Comparison of ENCODE assay signal across 26 cellular contexts in genomic region chr11:113729456-113729855, GRCh38. TPM values are rescaled to one million over a fixed set of nuclear protein-coding genes. Genes with fewer than 3 reads are reported as not detected.
DNase-seq lines count a peak whose midpoint lies in the region; ATAC-seq and TF ChIP-seq lines count a peak whose summit lies in the region.
"Had no signal": no experiment of that assay in that cellular context is flagged by ENCODE, and none has a peak within 500 bp of the region (broad histone marks: within the 10 kb centered on the region; RNA-seq: fewer than 3 reads in every experiment).

No MANE protein-coding gene starts in this region.

- H3K79me2 ChIP-seq in PC-3 (ENCODE audit: low read length) (no peaks in the 10 kb centered on the region), osteoblast (ENCODE audit: insufficient read depth, low read length) (no peaks in the 10 kb centered on the region)

- no peak overlapping the region for H3K4me3 Mint-ChIP-seq in stimulated activated naive B cell treated with anti-CD40 and anti-IgM and Interleukin-4, amounts not matched to agents 10 μg/mL and 1 μg/mL and 100 μg/mL, for 72 hours
- H3K4me3 Mint-ChIP-seq: activated CD4-positive, alpha-beta T cell treated with anti-CD3 and anti-CD28 coated beads for 36 hours; activated naive CD8-positive, alpha-beta T cell treated with anti-CD3 and anti-CD28 coated beads for 36 hours; CD14-positive monocyte; HFFc6; neural progenitor cell had no signal

- H3K27ac ChIP-seq in PC-3 (ENCODE audit: low read length) (no peak overlapping the region), osteoblast (ENCODE audit: low read depth, low read length) (no peak overlapping the region)
- H3K27ac ChIP-seq: dorsolateral prefrontal cortex, neural progenitor cell, right atrium auricular region, upper lobe of left lung had no signal

- no peaks in the 10 kb centered on the region for H3K27me3 Mint-ChIP-seq in stimulated activated naive B cell treated with anti-CD40 and anti-IgM and Interleukin-4, amounts not matched to agents 10 μg/mL and 1 μg/mL and 100 μg/mL, for 72 hours
- H3K27me3 Mint-ChIP-seq: activated CD4-positive, alpha-beta T cell treated with anti-CD3 and anti-CD28 coated beads for 36 hours; activated naive CD8-positive, alpha-beta T cell treated with anti-CD3 and anti-CD28 coated beads for 36 hours had no signal

- H4K20me1 ChIP-seq in PC-3 (ENCODE audit: low read length), result no peaks in the 10 kb centered on the region
- no peaks in the 10 kb centered on the region for H4K20me1 ChIP-seq in osteoblast (ENCODE audit: insufficient read depth, low read length)

- H3K4me1 ChIP-seq in PC-3 (ENCODE audit: insufficient read depth, low read length) (peaks cover 8% of the 10 kb centered on the region; the same call in 1 of the 2 replicates), osteoblast (ENCODE audit: insufficient read depth, low read length) (peaks cover 32% of the 10 kb centered on the region)
- H3K4me1 ChIP-seq: neural progenitor cell, right atrium auricular region, upper lobe of left lung had no signal

- H3K27me3 ChIP-seq in PC-3 (ENCODE audit: low read length), result no peaks in the 10 kb centered on the region
- H3K27me3 ChIP-seq in osteoblast (ENCODE audit: insufficient read depth, low read length), result no peaks in the 10 kb centered on the region
- H3K27me3 ChIP-seq: dorsolateral prefrontal cortex, neural progenitor cell, right atrium auricular region, upper lobe of left lung had no signal

- no peak overlapping the region for H3K4me2 ChIP-seq in PC-3 (ENCODE audit: low read length)
- H3K4me2 ChIP-seq in osteoblast (ENCODE audit: insufficient read depth, low read length), result no peak overlapping the region
- H3K4me2 ChIP-seq: neural progenitor cell had no signal

- H3K4me3 ChIP-seq in PC-3 (ENCODE audit: low read length) (no peak overlapping the region), epithelial cell of esophagus (ENCODE audit: low read length) (no peak overlapping the region), osteoblast (ENCODE audit: insufficient read depth, low read length) (no peak overlapping the region)
- H3K4me3 ChIP-seq: dorsolateral prefrontal cortex, neural progenitor cell, right atrium auricular region, upper lobe of left lung had no signal

- no peaks in the 10 kb centered on the region for H3F3A ChIP-seq in PC-3 (ENCODE audit: low read length, unreplicated experiment)

- H3K36me3 ChIP-seq in PC-3 (ENCODE audit: low read depth, low read length) (peaks cover 17% of the 10 kb centered on the region; the same call in 1 of the 2 replicates), osteoblast (ENCODE audit: insufficient read depth, low read length) (peaks cover 7% of the 10 kb centered on the region)

- peak; percentile 6 for DNase-seq in HPDE6-E6E7 (ENCODE audit: extremely low spot score)
- no peak for DNase-seq in PC-3
- DNase-seq in epithelial cell of esophagus (ENCODE audit: low read depth), result peak; percentile 68
- peak; percentile 38 for DNase-seq in osteoblast (ENCODE audit: insufficient read length, low spot score, missing footprints)
- DNase-seq in stimulated activated naive B cell treated with anti-CD40 and anti-IgM and Interleukin-4, amounts not matched to agents 10 μg/mL and 1 μg/mL and 100 μg/mL, for 72 hours, result no peak
- DNase-seq in DMS153 treated with DMSO at 0.1 percent for 48 hours (lab: John Stamatoyannopoulos, UW; ENCODE audit: unreplicated experiment), result no peak
- DNase-seq: activated CD4-positive, alpha-beta T cell treated with anti-CD3 and anti-CD28 coated beads for 36 hours; activated CD8-positive, alpha-beta memory T cell treated with anti-CD3 and anti-CD28 coated beads for 24 hours; activated effector memory CD4-positive, alpha-beta T cell treated with anti-CD3 and anti-CD28 coated beads, Interleukin-2, amount 50 U/mL, for 16 hours; activated naive CD8-positive, alpha-beta T cell treated with anti-CD3 and anti-CD28 coated beads for 36 hours; central memory CD4-positive, alpha-beta T cell; dorsolateral prefrontal cortex; EL; HFFc6; NCI-H1694 treated with DMSO at 0.1 percent for 48 hours; NCI-H774; Right ventricle myocardium superior had no signal

- no peak overlapping the region for H3K9ac ChIP-seq in PC-3 (ENCODE audit: low read length)
- H3K9ac ChIP-seq: neural progenitor cell had no signal

- H3K4me1 Mint-ChIP-seq in stimulated activated naive B cell treated with anti-CD40 and anti-IgM and Interleukin-4, amounts not matched to agents 10 μg/mL and 1 μg/mL and 100 μg/mL, for 72 hours, result peaks cover 0 to 5% of the 10 kb centered on the region in 2 donors
- H3K4me1 Mint-ChIP-seq: activated CD4-positive, alpha-beta T cell treated with anti-CD3 and anti-CD28 coated beads for 36 hours; activated naive CD8-positive, alpha-beta T cell treated with anti-CD3 and anti-CD28 coated beads for 36 hours had no signal

- intact Hi-C loops in PC-3 (cut with micrococcal nuclease), result no loop called here

- peaks cover 20 to 38% of the 10 kb centered on the region in 2 donors for H3K36me3 Mint-ChIP-seq in stimulated activated naive B cell treated with anti-CD40 and anti-IgM and Interleukin-4, amounts not matched to agents 10 μg/mL and 1 μg/mL and 100 μg/mL, for 72 hours

- H2AFZ ChIP-seq in PC-3 (ENCODE audit: low read length) (no peak overlapping the region), osteoblast (ENCODE audit: low read length) (no peak overlapping the region)
- H2AFZ ChIP-seq: neural progenitor cell had no signal

- H3K9me3 ChIP-seq in PC-3 (ENCODE audit: low read length), result no peaks in the 10 kb centered on the region
- no peaks in the 10 kb centered on the region for H3K9me3 ChIP-seq in osteoblast (ENCODE audit: low read depth, low read length)
- H3K9me3 ChIP-seq: right atrium auricular region, upper lobe of left lung had no signal

- H3K27ac Mint-ChIP-seq in stimulated activated naive B cell treated with anti-CD40 and anti-IgM and Interleukin-4, amounts not matched to agents 10 μg/mL and 1 μg/mL and 100 μg/mL, for 72 hours, result no peak overlapping the region
- H3K27ac Mint-ChIP-seq: activated CD4-positive, alpha-beta T cell treated with anti-CD3 and anti-CD28 coated beads for 36 hours; activated naive CD8-positive, alpha-beta T cell treated with anti-CD3 and anti-CD28 coated beads for 36 hours; HFFc6; neural progenitor cell had no signal

- POLR2A ChIA-PET in PC-3 (lab: Charles Lee; ENCODE audit: unreplicated experiment), result no interaction called here

- CTCF ChIA-PET in PC-3 (lab: Charles Lee), result no interaction called here

- H3K9me2 ChIP-seq in PC-3 (replicated peaks; ENCODE audit: low read length), result no peaks in the 10 kb centered on the region

- H3K9me3 Mint-ChIP-seq in stimulated activated naive B cell treated with anti-CD40 and anti-IgM and Interleukin-4, amounts not matched to agents 10 μg/mL and 1 μg/mL and 100 μg/mL, for 72 hours, result no peaks in the 10 kb centered on the region
- H3K9me3 Mint-ChIP-seq: activated naive CD8-positive, alpha-beta T cell treated with anti-CD3 and anti-CD28 coated beads for 36 hours; HFFc6; neural progenitor cell had no signal

- no TSS peak for BruUV-seq in PC-3 (replicated peaks; lab: Mats Ljungman, UMichigan)

- TF ChIP-seq CTCF in PC-3 (conservative IDR thresholded peaks at IDR 0.05; ENCODE audit: low read depth, low read length), result no peak
- no peak for TF ChIP-seq CTCF in epithelial cell of esophagus (IDR thresholded peaks at IDR 0.05; ENCODE audit: insufficient read depth, low read depth, low read length, missing control alignments)
- TF ChIP-seq CTCF in osteoblast (IDR thresholded peaks at IDR 0.05; ENCODE audit: extremely low read depth, low read depth, low read length), result no peak

- ATAC-seq in PC-3 (0 out of 2 replicates have a peak, but pooled peaks have one; percentile 10), GM18867 (IDR thresholded peaks at IDR 0.05; ENCODE audit: unreplicated experiment) (no peak)
- ATAC-seq in stimulated activated naive B cell treated with anti-CD40 and anti-IgM and Interleukin-4, amounts not matched to agents 10 μg/mL and 1 μg/mL and 100 μg/mL, for 72 hours (replicated peaks), result no peak
- ATAC-seq: activated CD4-positive, alpha-beta T cell treated with anti-CD3 and anti-CD28 coated beads for 36 hours had no signal

RNA-seq across cellular contexts. Expression of gene TMPRSS5, which starts 23.3 kb away (rescaled TPM):
- total RNA-seq in PC-3 (2014; rRNA removed), result 0.07 and 1.4 TPM in 2 replicates
- total RNA-seq in osteoblast, result 0.29 and 0.36 TPM in 2 replicates
- total RNA-seq: kidney epithelial cell had no signal

RNA-seq across cellular contexts. Expression of gene ZW10, which starts 44.0 kb away (rescaled TPM):
- total RNA-seq in PC-3 (2014; rRNA removed) (36.5 and 38.4 TPM in 2 replicates), osteoblast (17.7 and 20.6 TPM in 2 replicates)

RNA-seq across cellular contexts. Expression of gene CLDN25, which starts 50.1 kb away (rescaled TPM):
- total RNA-seq in PC-3 (2014; rRNA removed), result not detected in 2 replicates
- total RNA-seq in osteoblast, result not detected in 2 replicates
- total RNA-seq: activated CD4-positive, alpha-beta T cell treated with anti-CD3 and anti-CD28 coated beads for 36 hours; activated naive CD8-positive, alpha-beta T cell treated with anti-CD3 and anti-CD28 coated beads for 36 hours; astrocyte; dorsolateral prefrontal cortex; HFFc6; kidney epithelial cell; right atrium auricular region; Right ventricle myocardium superior; subcutaneous adipose tissue; T-helper 2 cell treated with Interferon-gamma antibody and Interleukin-4, amounts not matched to agents 100 ng/mL and 5 ng/mL, for 36 hours; upper lobe of left lung had no signal

Comparison
In these comparisons a context has a peak if more than half of its experiments do, and no peak if none do; other contexts are left out.
1. DNase-seq: peak in HPDE6-E6E7 (single experiment), epithelial cell of esophagus (single experiment) and osteoblast (single experiment); none in PC-3 (single experiment), stimulated activated naive B cell treated with anti-CD40 and anti-IgM and Interleukin-4, amounts not matched to agents 10 μg/mL and 1 μg/mL and 100 μg/mL, for 72 hours (single experiment) and DMS153 treated with DMSO at 0.1 percent for 48 hours (single experiment).